13 cellular contexts compared by ENCODE assay signal in the genomic region with DNA sequence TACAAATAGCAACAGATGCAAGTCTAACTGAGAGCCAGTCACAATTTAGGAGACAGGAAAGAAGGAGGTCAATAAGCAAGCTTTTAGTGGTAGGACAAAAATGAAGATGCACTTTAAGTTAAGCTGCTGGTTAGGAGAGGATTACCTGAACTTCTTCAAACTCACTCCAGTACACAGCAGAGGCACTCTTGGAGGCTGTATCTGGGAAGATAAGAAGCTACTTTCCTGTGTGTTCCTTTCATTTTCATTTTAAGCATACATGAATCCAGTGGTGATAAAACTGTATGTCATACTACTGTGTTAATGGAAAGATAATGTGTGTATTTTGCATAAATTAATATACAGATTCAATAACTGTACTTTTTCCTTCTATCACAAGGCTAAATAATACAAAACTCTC. TPM values are rescaled to one million over a fixed set of nuclear protein-coding genes. Genes with fewer than 3 reads are reported as not detected.
A peak's percentile ranks its signal among the peaks of the same experiment; 100 is the strongest.
DNase-seq lines count a peak whose midpoint lies in the region; ATAC-seq and TF ChIP-seq lines count a peak whose summit lies in the region.
"Had no signal": no experiment of that assay in that cellular context is flagged by ENCODE, and none has a peak within 500 bp of the region (broad histone marks: within the 10 kb centered on the region; RNA-seq: fewer than 3 reads in every experiment).

No MANE protein-coding gene starts in this region.

- ATAC-seq in HG03432 (IDR thresholded peaks at IDR 0.05; ENCODE audit: unreplicated experiment) (peak; percentile 64), natural killer cell (peak in 1 of 3 donors; percentile 45)
- ATAC-seq: CD8-positive, alpha-beta T cell had no signal

- no peak for TF ChIP-seq POLR2A in thyroid gland (IDR thresholded peaks at IDR 0.05)

- H3K36me3 ChIP-seq in thyroid gland = peaks cover 2 to 4% of the 10 kb centered on the region in 2 donors

- no peak overlapping the region for H3K27ac Mint-ChIP-seq in activated CD4-positive, alpha-beta T cell treated with anti-CD3 and anti-CD28 coated beads, Interleukin-2, amount 10 ng/mL, durations not matched to agents 24 days and 14 days
- H3K27ac Mint-ChIP-seq in natural killer cell = peak overlapping the region; percentile 32 to 51
- H3K27ac Mint-ChIP-seq: brain; CD8-positive, alpha-beta T cell had no signal

- no peaks in the 10 kb centered on the region for H3K27me3 Mint-ChIP-seq in activated CD4-positive, alpha-beta T cell treated with anti-CD3 and anti-CD28 coated beads, Interleukin-2, amount 10 ng/mL, durations not matched to agents 24 days and 14 days
- no peaks in the 10 kb centered on the region for H3K27me3 Mint-ChIP-seq in natural killer cell (ENCODE audit: low read depth in 2 of 2)
- H3K27me3 Mint-ChIP-seq: brain had no signal

- peaks cover 17% of the 10 kb centered on the region for H3K4me1 Mint-ChIP-seq in activated CD4-positive, alpha-beta T cell treated with anti-CD3 and anti-CD28 coated beads, Interleukin-2, amount 10 ng/mL, durations not matched to agents 24 days and 14 days
- peaks cover 25% of the 10 kb centered on the region in 2 donors for H3K4me1 Mint-ChIP-seq in natural killer cell
- H3K4me1 Mint-ChIP-seq: brain had no signal

- no peaks in the 10 kb centered on the region for H3K9me3 ChIP-seq in thyroid gland
- H3K9me3 ChIP-seq: SK-N-SH had no signal

- H3K4me3 Mint-ChIP-seq in activated CD4-positive, alpha-beta T cell treated with anti-CD3 and anti-CD28 coated beads, Interleukin-2, amount 10 ng/mL, durations not matched to agents 24 days and 14 days = peak overlapping the region; percentile 5
- no peak overlapping the region for H3K4me3 Mint-ChIP-seq in natural killer cell
- H3K4me3 Mint-ChIP-seq: brain; CD8-positive, alpha-beta T cell had no signal

- TF ChIP-seq CTCF in VCaP (conservative IDR thresholded peaks at IDR 0.05) (no peak), natural killer cell (IDR thresholded peaks at IDR 0.05) (no peak), thyroid gland (IDR thresholded peaks at IDR 0.05) (no peak)

- H3K4me3 ChIP-seq in thyroid gland (replicated peaks in 1 of 3) = no peak overlapping the region

- H3K9me3 Mint-ChIP-seq in activated CD4-positive, alpha-beta T cell treated with anti-CD3 and anti-CD28 coated beads, Interleukin-2, amount 10 ng/mL, durations not matched to agents 24 days and 14 days = no peaks in the 10 kb centered on the region
- no peaks in the 10 kb centered on the region for H3K9me3 Mint-ChIP-seq in natural killer cell
- H3K9me3 Mint-ChIP-seq: CD8-positive, alpha-beta T cell had no signal

- peaks cover 27% of the 10 kb centered on the region for H3K36me3 Mint-ChIP-seq in activated CD4-positive, alpha-beta T cell treated with anti-CD3 and anti-CD28 coated beads, Interleukin-2, amount 10 ng/mL, durations not matched to agents 24 days and 14 days (ENCODE audit: low read depth)
- H3K36me3 Mint-ChIP-seq in natural killer cell = no peaks in the 10 kb centered on the region

- peak; percentile 62 for DNase-seq in activated CD4-positive, alpha-beta T cell treated with anti-CD3 and anti-CD28 coated beads, Interleukin-2, amount 10 ng/mL, durations not matched to agents 24 days and 14 days
- no peak for DNase-seq in activated CD4-positive, alpha-beta T cell treated with anti-CD3 and anti-CD28 coated beads for 4 hours
- DNase-seq in natural killer cell (no peak), thyroid gland (no peak), DMS 273 treated with DMSO at 0.1 percent for 48 hours (lab: John Stamatoyannopoulos, UW) (no peak), NAMALWA (ENCODE audit: low spot score) (no peak)
- DNase-seq: 8988T; activated T-cell treated with anti-CD3 and anti-CD28 coated beads, Interleukin-2, amount 50 U/mL, for 1 hour; CD8-positive, alpha-beta T cell; SK-N-SH had no signal

- H3K4me1 ChIP-seq in thyroid gland = no peaks in the 10 kb centered on the region

- H3K27me3 ChIP-seq in thyroid gland = no peaks in the 10 kb centered on the region

- H3K27ac ChIP-seq in VCaP (peak overlapping the region; percentile 57), thyroid gland (no peak overlapping the region)

- intact Hi-C loops in activated CD4-positive, alpha-beta T cell treated with anti-CD3 and anti-CD28 coated beads, Interleukin-2, amount 10 ng/mL, durations not matched to agents 24 days and 14 days (cut with micrococcal nuclease) = no loop called here
- intact Hi-C loops in natural killer cell (cut with micrococcal nuclease) (no loop called here), thyroid gland (cut with DNase I) (no loop called here)

RNA-seq across cellular contexts. Expression of a gene that starts 49.6 kb away (rescaled TPM):
- total RNA-seq in activated CD4-positive, alpha-beta T cell treated with anti-CD3 and anti-CD28 coated beads, Interleukin-2, amount 10 ng/mL, durations not matched to agents 24 days and 14 days = 24.4 and 26.2 TPM in 2 replicates
- total RNA-seq in natural killer cell = 10 to 100 TPM; 54.2 to 62.5 (median 60.1) TPM
- 10 to 100 TPM; 19.8 to 32.0 (median 26.0) TPM for total RNA-seq in thyroid gland

RNA-seq across cellular contexts. Expression of a gene that starts 49.9 kb away (rescaled TPM):
- total RNA-seq in activated CD4-positive, alpha-beta T cell treated with anti-CD3 and anti-CD28 coated beads, Interleukin-2, amount 10 ng/mL, durations not matched to agents 24 days and 14 days = 112 and 113 TPM in 2 replicates
- 10 to 100 TPM; 23.5 to 32.7 (median 30.7) TPM for total RNA-seq in natural killer cell
- 10 to 100 TPM; 42.4 to 95.2 (median 86.5) TPM for total RNA-seq in thyroid gland

RNA-seq across cellular contexts. Expression of a gene that starts 58.5 kb away (rescaled TPM):
- 64.2 and 66.5 TPM in 2 replicates for total RNA-seq in activated CD4-positive, alpha-beta T cell treated with anti-CD3 and anti-CD28 coated beads, Interleukin-2, amount 10 ng/mL, durations not matched to agents 24 days and 14 days
- total RNA-seq in natural killer cell (10 to 100 TPM; 21.7 to 48.5 (median 26.1) TPM), thyroid gland (10 to 100 TPM; 25.2 to 40.3 (median 34.0) TPM)
